In the genomic region with DNA sequence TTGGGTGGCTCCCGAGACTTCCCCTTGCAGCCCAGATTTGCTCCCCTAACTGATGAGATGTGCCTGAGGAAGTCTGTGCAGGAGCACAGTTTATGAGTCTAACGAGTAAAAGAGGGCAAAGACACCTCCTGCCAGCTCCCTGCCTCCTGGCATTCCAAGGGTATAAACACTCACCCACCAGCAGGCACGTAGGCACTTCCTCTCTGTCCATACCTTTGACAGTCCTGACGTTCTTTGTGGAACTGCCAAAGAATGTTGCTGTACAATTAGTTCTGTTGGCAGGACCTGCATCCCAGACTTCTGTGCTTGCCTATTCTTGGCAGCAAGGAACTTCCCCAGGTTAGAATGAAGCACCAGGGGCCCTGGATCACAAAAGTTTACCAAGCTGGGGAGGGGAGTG, we compare ENCODE assay signal across 25 cellular contexts.
"Had no signal": no experiment of that assay in that cellular context is flagged by ENCODE, and none has a peak within 500 bp of the region (broad histone marks: within the 10 kb centered on the region; RNA-seq: fewer than 3 reads in every experiment).

No MANE protein-coding gene starts in this region.

- H3K27ac ChIP-seq: gastroesophageal sphincter, heart left ventricle, hepatocyte, lower lobe of right lung, neutrophil, pancreas, right lobe of liver, suprapubic skin, transverse colon, vagina had no signal

- H3K4me1 Mint-ChIP-seq: immature natural killer cell; memory B cell; natural killer cell; neural crest cell; stimulated activated naive CD8-positive, alpha-beta T cell treated with anti-CD3 and anti-CD28 coated beads, Interleukin-15, amount 100 ng/mL, for 72 hours had no signal

- H3K79me2 ChIP-seq: hepatocyte had no signal

- H3K9me3 ChIP-seq: gastroesophageal sphincter, heart left ventricle, lower lobe of right lung, neutrophil, pancreas, right lobe of liver, suprapubic skin, transverse colon, vagina had no signal

- H3K4me2 ChIP-seq: hepatocyte had no signal

- H3K27me3 Mint-ChIP-seq: memory B cell; stimulated activated naive CD8-positive, alpha-beta T cell treated with anti-CD3 and anti-CD28 coated beads, Interleukin-15, amount 100 ng/mL, for 72 hours had no signal

- H3K27me3 ChIP-seq: hepatocyte, neutrophil, right lobe of liver, suprapubic skin, transverse colon, vagina had no signal

- H3K4me3 Mint-ChIP-seq: immature natural killer cell; memory B cell; natural killer cell; neural crest cell; stimulated activated naive CD8-positive, alpha-beta T cell treated with anti-CD3 and anti-CD28 coated beads, Interleukin-15, amount 100 ng/mL, for 72 hours had no signal

- H3K4me1 ChIP-seq: gastroesophageal sphincter, heart left ventricle, lower lobe of right lung, pancreas, right lobe of liver, transverse colon, vagina had no signal

- DNase-seq: cerebellar nuclear complex; effector CD8-positive, alpha-beta T cell; foreskin fibroblast; heart left ventricle; immature natural killer cell; islet precursor cell; left ventricle myocardium superior; lower lobe of right lung; natural killer cell; pancreas; right lobe of liver; small intestine; stimulated activated CD4-positive, alpha-beta T cell treated with anti-CD3 and anti-CD28 coated beads, Interleukin-15, amount 100 ng/mL, for 24 hours; stimulated activated CD4-positive, alpha-beta T cell treated with anti-CD3 and anti-CD28 coated beads, Interleukin-4, amount 100 ng/mL, for 1 hour; stimulated activated CD8-positive, alpha-beta memory T cell treated with anti-CD3 and anti-CD28 coated beads, Interleukin-4, amount 100 ng/mL, for 48 hours; stimulated activated naive CD4-positive, alpha-beta T cell; stimulated activated naive CD8-positive, alpha-beta T cell treated with anti-CD3 and anti-CD28 coated beads, Interleukin-15, amount 100 ng/mL, for 72 hours; transverse colon had no signal

- H3K27ac Mint-ChIP-seq: immature natural killer cell; memory B cell; natural killer cell; stimulated activated naive CD8-positive, alpha-beta T cell treated with anti-CD3 and anti-CD28 coated beads, Interleukin-15, amount 100 ng/mL, for 72 hours had no signal

- H3K36me3 Mint-ChIP-seq: immature natural killer cell, memory B cell, natural killer cell had no signal

- H2AFZ ChIP-seq: hepatocyte had no signal

- H3K4me3 ChIP-seq: gastroesophageal sphincter, heart left ventricle, hepatocyte, lower lobe of right lung, pancreas, right lobe of liver, suprapubic skin, transverse colon, vagina had no signal

- H3K36me3 ChIP-seq: gastroesophageal sphincter, heart left ventricle, lower lobe of right lung, neutrophil, pancreas, right lobe of liver, suprapubic skin, transverse colon, vagina had no signal
